ENCODE assay signal across 13 cellular contexts in genomic region chr1:28193701-28194161, GRCh38. TPM values are rescaled to one million over a fixed set of nuclear protein-coding genes. Genes with fewer than 3 reads are reported as not detected.
DNase-seq lines count a peak whose midpoint lies in the region; ATAC-seq and TF ChIP-seq lines count a peak whose summit lies in the region.
"Had no signal": no experiment of that assay in that cellular context is flagged by ENCODE, and none has a peak within 500 bp of the region (broad histone marks: within the 10 kb centered on the region; RNA-seq: fewer than 3 reads in every experiment).

No MANE protein-coding gene starts in this region.

- H2BK12ac ChIP-seq in trophoblast cell (ENCODE audit: low read length), result no peak overlapping the region

- WGBS in trophoblast cell (ENCODE audit: extremely low coverage, insufficient coverage, insufficient read length), result no CpG with 5 or more reads among the region's 8 CpGs

- H3K18ac ChIP-seq in trophoblast cell (ENCODE audit: low read length), result no peak overlapping the region

- POLR2A ChIA-PET in RWPE1 (lab: Yijun Ruan, JAX; ENCODE audit: low non-redundant PET), result interaction anchor here (0.5 to 0.7 kb wide), 3 partner anchors 105 to 560 kb away, joined by 3 to 8 read pairs (median 6); partner anchors contain the start of gene EYA3

- TF ChIP-seq CTCF in RWPE1 (conservative IDR thresholded peaks at IDR 0.05; ENCODE audit: low read depth), result no peak

- no peak overlapping the region for H3K4me3 ChIP-seq in trophoblast cell (ENCODE audit: low read depth, low read length)

- CTCF ChIA-PET in RWPE1 (lab: Yijun Ruan, JAX), result interaction anchor here (0.5 to 0.6 kb wide), 5 partner anchors 74 to 1477 kb away, joined by 3 to 4 read pairs (median 3); no protein-coding TSS in a partner anchor

- no peaks in the 10 kb centered on the region for H3K79me2 ChIP-seq in trophoblast cell (ENCODE audit: control insufficient read depth, insufficient read depth, low read length, poor library complexity)

- no peak overlapping the region for H2BK120ac ChIP-seq in trophoblast cell (ENCODE audit: insufficient read depth, low read length, poor library complexity)

- no peaks in the 10 kb centered on the region for H3K79me1 ChIP-seq in trophoblast cell (ENCODE audit: low read length)

- peak overlapping the region; percentile 57 for H3K27ac ChIP-seq in RWPE1
- H3K27ac ChIP-seq in trophoblast cell (ENCODE audit: low read depth, low read length), result no peak overlapping the region
- H3K27ac ChIP-seq: VCaP had no signal

- DNase-seq in NK-92 treated with Interleukin-12 subunit alpha and Interleukin-12 subunit beta, amount 100 ng/mL, for 24 hours (lab: John Stamatoyannopoulos, UW), result peak; percentile 49
- DNase-seq in NK-92 (lab: John Stamatoyannopoulos, UW; ENCODE audit: unreplicated experiment), result no peak
- peak; percentile 95 for DNase-seq in RWPE1 (ENCODE audit: low spot score)
- peak; percentile 76 for DNase-seq in iPS-NIHi11 (ENCODE audit: low spot score)
- DNase-seq in trophoblast cell, result peak; percentile 58 to 63
- no peak for DNase-seq in NCI-H1092 (lab: John Stamatoyannopoulos, UW)
- DNase-seq in stimulated activated CD4-positive, alpha-beta T cell treated with anti-CD3 and anti-CD28 coated beads, Interleukin-4, amount 100 ng/mL, for 1 hour, result no peak
- DNase-seq: activated naive CD8-positive, alpha-beta T cell treated with anti-CD3 and anti-CD28 coated beads, Interleukin-2, amount 50 U/mL, for 24 hours; COR-L47; glutamatergic neuron had no signal

- no peak overlapping the region for H4K8ac ChIP-seq in trophoblast cell (ENCODE audit: low read depth, low read length)

- no peak overlapping the region for H4K91ac ChIP-seq in trophoblast cell (ENCODE audit: low read depth, low read length)

- no peak overlapping the region for H2BK5ac ChIP-seq in trophoblast cell (ENCODE audit: low read depth, low read length, poor library complexity)

- H3K23ac ChIP-seq in trophoblast cell (ENCODE audit: low read length), result no peak overlapping the region

- no peak overlapping the region for H3K4ac ChIP-seq in trophoblast cell (ENCODE audit: low read depth, low read length)

- no peak overlapping the region for H3K9ac ChIP-seq in trophoblast cell (ENCODE audit: low read length)

- H3K4me2 ChIP-seq in trophoblast cell (ENCODE audit: low read length), result no peak overlapping the region

- H3K27me3 ChIP-seq in trophoblast cell (ENCODE audit: insufficient read depth, low read length), result no peaks in the 10 kb centered on the region

- no peaks in the 10 kb centered on the region for H3K9me3 ChIP-seq in trophoblast cell (ENCODE audit: insufficient read depth, low read depth, low read length)

- H4K12ac ChIP-seq in trophoblast cell (ENCODE audit: low read depth, low read length), result no peak overlapping the region

- no peak overlapping the region for H3K14ac ChIP-seq in trophoblast cell (ENCODE audit: low read length)

- no peak overlapping the region for H2AFZ ChIP-seq in trophoblast cell (ENCODE audit: insufficient read depth, low read length, poor library complexity)

- peaks cover 5 to 10% of the 10 kb centered on the region in 2 experiments for H3K4me1 ChIP-seq in trophoblast cell (ENCODE audit: control insufficient read depth in 1 of 2, insufficient read depth in 2 of 2, low read length in 2 of 2)

- H2AK5ac ChIP-seq in trophoblast cell (ENCODE audit: low read length), result no peak overlapping the region

- H3K36me3 ChIP-seq in trophoblast cell (ENCODE audit: control insufficient read depth in 1 of 2, insufficient read depth in 2 of 2, low read length in 2 of 2), result peaks cover 0 to 3% of the 10 kb centered on the region in 2 experiments

- ATAC-seq in HG03025 (IDR thresholded peaks at IDR 0.05; ENCODE audit: low FRiP score, unreplicated experiment), result no peak
- ATAC-seq: activated naive CD8-positive, alpha-beta T cell treated with anti-CD3 and anti-CD28 coated beads, Interleukin-2, amount 50 U/mL, for 24 hours; SK-N-SH treated with all-trans-retinoic acid at 6 μM for 48 hours had no signal

RNA-seq across cellular contexts. Expression of gene PTAFR, which starts 17.2 kb away (rescaled TPM):
- polyA plus RNA-seq in trophoblast cell (2013), result 0.08 and 0.11 TPM in 2 replicates

RNA-seq across cellular contexts. Expression of gene DNAJC8, which starts 39.1 kb away (rescaled TPM):
- polyA plus RNA-seq in trophoblast cell (2013), result 116 and 119 TPM in 2 replicates

RNA-seq across cellular contexts. Expression of gene ATP5IF1, which starts 42.2 kb away (rescaled TPM):
- 429 and 430 TPM in 2 replicates for polyA plus RNA-seq in trophoblast cell (2013)

Comparison
In these comparisons a context has a peak if more than half of its experiments do, and no peak if none do; other contexts are left out.
1. DNase-seq: peak in NK-92 treated with Interleukin-12 subunit alpha and Interleukin-12 subunit beta, amount 100 ng/mL, for 24 hours (single experiment), RWPE1 (single experiment), iPS-NIHi11 (single experiment) and trophoblast cell (2 of 2); none in NK-92 (single experiment), NCI-H1092 (single experiment) and stimulated activated CD4-positive, alpha-beta T cell treated with anti-CD3 and anti-CD28 coated beads, Interleukin-4, amount 100 ng/mL, for 1 hour (single experiment).